ENCODE assay signal across 1 cellular context in genomic region chr1:3837200-3837599, GRCh38.
TF ChIP-seq lines count a peak whose summit lies in the region.

No MANE protein-coding gene starts in this region.

TF ChIP-seq in HEK293, 187 proteins besides CTCF, POLR2A, EP300 and RAD21 (continued from another document):
- TF ChIP-seq, protein P1, sequence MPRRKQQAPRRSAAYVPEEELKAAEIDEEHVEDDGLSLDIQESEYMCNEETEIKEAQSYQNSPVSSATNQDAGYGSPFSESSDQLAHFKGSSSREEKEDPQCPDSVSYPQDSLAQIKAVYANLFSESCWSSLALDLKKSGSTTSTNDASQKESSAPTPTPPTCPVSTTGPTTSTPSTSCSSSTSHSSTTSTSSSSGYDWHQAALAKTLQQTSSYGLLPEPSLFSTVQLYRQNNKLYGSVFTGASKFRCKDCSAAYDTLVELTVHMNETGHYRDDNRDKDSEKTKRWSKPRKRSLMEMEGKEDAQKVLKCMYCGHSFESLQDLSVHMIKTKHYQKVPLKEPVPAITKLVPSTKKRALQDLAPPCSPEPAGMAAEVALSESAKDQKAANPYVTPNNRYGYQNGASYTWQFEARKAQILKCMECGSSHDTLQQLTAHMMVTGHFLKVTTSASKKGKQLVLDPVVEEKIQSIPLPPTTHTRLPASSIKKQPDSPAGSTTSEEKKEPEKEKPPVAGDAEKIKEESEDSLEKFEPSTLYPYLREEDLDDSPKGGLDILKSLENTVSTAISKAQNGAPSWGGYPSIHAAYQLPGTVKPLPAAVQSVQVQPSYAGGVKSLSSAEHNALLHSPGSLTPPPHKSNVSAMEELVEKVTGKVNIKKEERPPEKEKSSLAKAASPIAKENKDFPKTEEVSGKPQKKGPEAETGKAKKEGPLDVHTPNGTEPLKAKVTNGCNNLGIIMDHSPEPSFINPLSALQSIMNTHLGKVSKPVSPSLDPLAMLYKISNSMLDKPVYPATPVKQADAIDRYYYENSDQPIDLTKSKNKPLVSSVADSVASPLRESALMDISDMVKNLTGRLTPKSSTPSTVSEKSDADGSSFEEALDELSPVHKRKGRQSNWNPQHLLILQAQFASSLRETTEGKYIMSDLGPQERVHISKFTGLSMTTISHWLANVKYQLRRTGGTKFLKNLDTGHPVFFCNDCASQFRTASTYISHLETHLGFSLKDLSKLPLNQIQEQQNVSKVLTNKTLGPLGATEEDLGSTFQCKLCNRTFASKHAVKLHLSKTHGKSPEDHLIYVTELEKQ (tag by site-specific recombination; IDR thresholded peaks at IDR 0.05; ENCODE audit: borderline replicate concordance), result no peak
- TF ChIP-seq OVOL3 (tag by site-specific recombination; IDR thresholded peaks at IDR 0.05) (no peak), KLF16 (tag by site-specific recombination; IDR thresholded peaks at IDR 0.05) (no peak), SETDB1 (IDR thresholded peaks at IDR 0.05; ENCODE audit: insufficient read length, low read length) (peak; percentile 72), ZNF404 (tag by site-specific recombination; IDR thresholded peaks at IDR 0.05) (no peak), TRIM28 (IDR thresholded peaks at IDR 0.05; ENCODE audit: borderline replicate concordance, low read length) (peak; percentile 45; the same call in 1 of the 2 replicates), TCF7L2 (IDR thresholded peaks at IDR 0.05; ENCODE audit: borderline replicate concordance, low read depth, low read length) (no peak), ZNF23 (tag by site-specific recombination; IDR thresholded peaks at IDR 0.05; ENCODE audit: borderline replicate concordance) (no peak), ZNF610 (tag by site-specific recombination; IDR thresholded peaks at IDR 0.05; ENCODE audit: borderline replicate concordance) (no peak), OSR2 (tag by site-specific recombination; IDR thresholded peaks at IDR 0.05) (no peak), ZNF274 (IDR thresholded peaks at IDR 0.05; ENCODE audit: low read length) (no peak), ZNF274 (tag by site-specific recombination; IDR thresholded peaks at IDR 0.05; ENCODE audit: borderline replicate concordance) (no peak)
TF ChIP-seq in HEK293: peak in this region for 2.
